ENCODE assay signal across 8 cellular contexts in the genomic region with DNA sequence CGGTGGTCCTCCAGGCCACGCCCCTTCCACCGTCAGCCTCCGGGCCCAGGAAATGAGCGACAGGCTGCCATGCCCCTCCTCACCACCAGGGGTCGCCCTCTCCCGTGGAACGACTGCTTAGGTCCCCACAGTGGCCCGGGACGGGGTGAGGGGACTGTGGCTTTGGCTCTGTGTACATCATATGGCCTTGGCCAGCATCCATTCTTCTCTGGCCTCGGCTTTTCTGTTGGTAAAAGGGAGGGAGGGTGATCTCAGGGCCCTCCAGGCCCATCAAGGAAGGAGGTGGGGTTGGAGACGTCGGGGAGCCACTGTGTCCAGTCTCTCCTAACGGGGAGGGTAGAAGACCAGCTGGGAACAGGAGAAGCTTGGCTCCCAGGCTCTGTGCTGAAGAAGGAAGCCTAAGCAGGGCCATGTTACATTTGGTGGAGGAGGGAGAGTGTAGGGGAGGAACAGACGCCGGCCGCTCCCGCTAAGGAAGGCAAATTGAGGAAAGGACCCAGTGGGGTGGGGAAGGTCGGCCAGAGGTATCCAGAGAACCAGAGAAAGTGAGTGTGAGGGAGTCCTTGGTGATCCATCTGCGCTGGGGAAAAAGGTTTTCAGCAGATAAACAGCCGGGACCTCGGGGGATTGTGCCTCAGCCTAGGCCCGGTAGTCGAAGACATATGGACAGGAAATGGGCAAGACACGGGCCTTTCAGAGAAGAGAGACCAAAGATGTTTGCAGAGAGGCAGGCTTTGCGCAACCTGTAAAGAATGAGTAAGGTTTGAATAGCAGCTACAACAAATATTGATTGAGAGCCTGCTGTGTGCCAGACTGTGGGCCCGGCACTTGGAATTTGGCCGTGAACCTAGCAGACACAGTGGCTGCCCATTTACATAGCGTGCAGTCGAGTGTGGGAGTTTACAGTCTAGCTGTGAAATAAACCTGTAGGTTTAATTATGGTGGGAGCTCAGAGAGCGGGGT. TPM values are rescaled to one million over a fixed set of nuclear protein-coding genes. Genes with fewer than 3 reads are reported as not detected.
DNase-seq lines count a peak whose midpoint lies in the region; ATAC-seq and TF ChIP-seq lines count a peak whose summit lies in the region.

No MANE protein-coding gene starts in this region.

- DNase-seq in NCI-H82 (lab: John Stamatoyannopoulos, UW), result peak; percentile 93
- DNase-seq in activated CD8-positive, alpha-beta memory T cell treated with anti-CD3 and anti-CD28 coated beads for 24 hours, result peak; percentile 99
- DNase-seq in effector memory CD4-positive, alpha-beta T cell, result peak; percentile 74 to 83 (median 79)
- DNase-seq in mesenteric fat pad (ENCODE audit: low spot score), result peak; percentile 97
- peak; percentile 77 to 83 for DNase-seq in stimulated activated CD8-positive, alpha-beta memory T cell treated with anti-CD3 and anti-CD28 coated beads, Interleukin-15, amount 100 ng/mL, for 48 hours (ENCODE audit: low read depth in 2 of 2)

- peak; percentile 63 for ATAC-seq in GM19372 (IDR thresholded peaks at IDR 0.05; ENCODE audit: low read depth, unreplicated experiment)
- ATAC-seq in HG03565 (IDR thresholded peaks at IDR 0.05; ENCODE audit: unreplicated experiment), result peak; percentile 58

- TF ChIP-seq CTCF in C4-2B (conservative IDR thresholded peaks at IDR 0.05), result peak; percentile 98

- no peaks in the 10 kb centered on the region for H3K36me3 ChIP-seq in effector memory CD4-positive, alpha-beta T cell (ENCODE audit: control insufficient read depth, insufficient read depth, low read length)

- peak overlapping the region; percentile 95 for H3K27ac ChIP-seq in C4-2B
- H3K27ac ChIP-seq in effector memory CD4-positive, alpha-beta T cell (ENCODE audit: insufficient read depth, low read length, poor library complexity, severe bottlenecking), result no peak overlapping the region

- no peaks in the 10 kb centered on the region for H3K27me3 ChIP-seq in effector memory CD4-positive, alpha-beta T cell (replicated peaks; ENCODE audit: control insufficient read depth, insufficient read depth, low read length, poor library complexity, severe bottlenecking)

- no peak overlapping the region for H3K4me3 ChIP-seq in effector memory CD4-positive, alpha-beta T cell (ENCODE audit: insufficient read depth, low read depth, low read length, poor library complexity, severe bottlenecking)

- no peaks in the 10 kb centered on the region for H3K9me3 ChIP-seq in effector memory CD4-positive, alpha-beta T cell (ENCODE audit: control insufficient read depth, low read length)

- peaks cover 20% of the 10 kb centered on the region for H3K4me1 ChIP-seq in effector memory CD4-positive, alpha-beta T cell (ENCODE audit: control insufficient read depth, insufficient read depth, low read length, poor library complexity, severe bottlenecking)

RNA-seq across cellular contexts. Expression of gene SH2D6, which starts 2.5 kb away (rescaled TPM):
- not detected for total RNA-seq in mesenteric fat pad

RNA-seq across cellular contexts. Expression of gene CAPG, which starts 10.9 kb away (rescaled TPM):
- total RNA-seq in mesenteric fat pad, result 124 TPM
